In genomic region chr12:121184425-121184824, GRCh38 we compare ENCODE assay signal across 21 cellular contexts. TPM values are rescaled to one million over a fixed set of nuclear protein-coding genes. Genes with fewer than 3 reads are reported as not detected.
A peak's percentile ranks its signal among the peaks of the same experiment; 100 is the strongest.
DNase-seq lines count a peak whose midpoint lies in the region; FAIRE-seq and TF ChIP-seq lines count a peak whose summit lies in the region.
"Had no signal": no experiment of that assay in that cellular context is flagged by ENCODE, and none has a peak within 500 bp of the region (broad histone marks: within the 10 kb centered on the region; RNA-seq: fewer than 3 reads in every experiment).

No MANE protein-coding gene starts in this region.

- H2BK120ac ChIP-seq in trophoblast cell (ENCODE audit: insufficient read depth, low read length, poor library complexity) = peak overlapping the region; percentile 86
- no peak overlapping the region for H2BK120ac ChIP-seq in mesenchymal stem cell (ENCODE audit: low read depth, low read length)

- H4K91ac ChIP-seq in trophoblast cell (ENCODE audit: low read depth, low read length) (peak overlapping the region; percentile 78), mesenchymal stem cell (ENCODE audit: low read length) (no peak overlapping the region)

- H3K4me1 ChIP-seq in endodermal cell (ENCODE audit: control insufficient read depth, insufficient read depth, low read length) (no peaks in the 10 kb centered on the region), trophoblast cell (ENCODE audit: control insufficient read depth in 1 of 2, insufficient read depth in 2 of 2, low read length in 2 of 2) (peaks cover 0 to 4% of the 10 kb centered on the region in 2 experiments), mesenchymal stem cell (ENCODE audit: control insufficient read depth, insufficient read depth, low read depth, low read length) (peaks cover 3% of the 10 kb centered on the region), hepatocyte (ENCODE audit: insufficient read depth) (no peaks in the 10 kb centered on the region)
- H3K4me1 ChIP-seq: left ventricle myocardium inferior, upper lobe of left lung had no signal

- H3K79me2 ChIP-seq in trophoblast cell (ENCODE audit: control insufficient read depth, insufficient read depth, low read length, poor library complexity) (no peaks in the 10 kb centered on the region), hepatocyte (no peaks in the 10 kb centered on the region)

- H3K4me3 ChIP-seq in endodermal cell (ENCODE audit: low read length) (no peak overlapping the region), trophoblast cell (ENCODE audit: low read depth, low read length) (no peak overlapping the region), mesenchymal stem cell (ENCODE audit: insufficient read depth in 1 of 2, low read depth in 1 of 2, low read length in 2 of 2) (no peak overlapping the region), hepatocyte (no peak overlapping the region)
- H3K4me3 ChIP-seq: left ventricle myocardium inferior, upper lobe of left lung had no signal

- H3K36me3 Mint-ChIP-seq in endodermal cell (ENCODE audit: low read depth) = no peaks in the 10 kb centered on the region

- WGBS in endodermal cell (ENCODE audit: insufficient coverage in 1 of 2, insufficient read length in 1 of 2), 2 experiments = 88 to 91% methylated on average over 15 of the region's 15 CpGs
- WGBS in trophoblast cell (ENCODE audit: extremely low coverage, insufficient coverage, insufficient read length) = no CpG with 5 or more reads among the region's 15 CpGs
- WGBS in mesenchymal stem cell = 83% methylated on average over 15 of the region's 15 CpGs
- WGBS in hepatocyte (ENCODE audit: low lambda C conversion rate, missing lambda C conversion rate) = 91% methylated on average over 15 of the region's 15 CpGs

- H3K9me3 Mint-ChIP-seq in endodermal cell = no peaks in the 10 kb centered on the region
- H3K9me3 Mint-ChIP-seq: CD8-positive, alpha-beta T cell had no signal

- H2BK12ac ChIP-seq in trophoblast cell (ENCODE audit: low read length) = peak overlapping the region; percentile 70
- H2BK12ac ChIP-seq in mesenchymal stem cell (ENCODE audit: low read length in 2 of 2) = no peak overlapping the region

- no peaks in the 10 kb centered on the region for H3K36me3 ChIP-seq in endodermal cell (ENCODE audit: control insufficient read depth, insufficient read depth, low read length)
- H3K36me3 ChIP-seq in trophoblast cell (ENCODE audit: control insufficient read depth in 1 of 2, insufficient read depth in 2 of 2, low read length in 2 of 2) = no peaks in the 10 kb centered on the region
- peaks cover 0 to 2% of the 10 kb centered on the region in 2 experiments for H3K36me3 ChIP-seq in mesenchymal stem cell (ENCODE audit: control insufficient read depth in 1 of 2, insufficient read depth in 2 of 2, low read depth in 1 of 2, low read length in 2 of 2)
- H3K36me3 ChIP-seq in hepatocyte (replicated peaks; ENCODE audit: insufficient read depth, low read depth) = no peaks in the 10 kb centered on the region

- H3K9ac ChIP-seq in endodermal cell (ENCODE audit: extremely low read depth, low read length, poor library complexity, severe bottlenecking) = no peak overlapping the region
- H3K9ac ChIP-seq in trophoblast cell (ENCODE audit: low read length) = no peak overlapping the region
- no peak overlapping the region for H3K9ac ChIP-seq in mesenchymal stem cell (ENCODE audit: low read length)

- no peaks in the 10 kb centered on the region for H3K27me3 Mint-ChIP-seq in endodermal cell (ENCODE audit: insufficient read depth)
- H3K27me3 Mint-ChIP-seq: activated naive CD4-positive, alpha-beta T cell treated with anti-CD3 and anti-CD28 coated beads, Interleukin-2, amount 10 ng/mL, durations not matched to agents 7 days and 5 days had no signal

- no peak for FAIRE-seq in HTR-8/SVneo (lab: Jason Lieb, UNC)

- no peak overlapping the region for H3K4me3 Mint-ChIP-seq in endodermal cell
- H3K4me3 Mint-ChIP-seq: activated naive CD4-positive, alpha-beta T cell treated with anti-CD3 and anti-CD28 coated beads, Interleukin-2, amount 10 ng/mL, durations not matched to agents 7 days and 5 days; CD8-positive, alpha-beta T cell had no signal

- DNase-seq in HTR-8/SVneo (ENCODE audit: insufficient read length, low spot score) (peak; percentile 31), NCI-H526 (lab: John Stamatoyannopoulos, UW) (peak; percentile 81 to 91), endodermal cell (peak; percentile 70), trophoblast cell (peak in 1 of 2 donors; percentile 45), SW 1271 (lab: John Stamatoyannopoulos, UW) (no peak), mesenchymal stem cell (no peak), hepatocyte (ENCODE audit: low spot score) (no peak), SKM-1 (lab: John Stamatoyannopoulos, UW; ENCODE audit: unreplicated experiment) (no peak)
- DNase-seq: activated naive CD4-positive, alpha-beta T cell treated with anti-CD3 and anti-CD28 coated beads, Interleukin-2, amount 10 ng/mL, durations not matched to agents 7 days and 5 days; activated T-cell treated with anti-CD3 and anti-CD28 coated beads, Interleukin-2, amount 50 U/mL, for 48 hours; anterior cingulate cortex; CD8-positive, alpha-beta T cell; central memory CD4-positive, alpha-beta T cell; glutamatergic neuron; HCEC 1CT; Kasumi-1; left ventricle myocardium inferior; NCI-H1092; NCI-H226; stimulated activated CD4-positive, alpha-beta T cell treated with anti-CD3 and anti-CD28 coated beads, Interleukin-12 subunit alpha, Interleukin-12 subunit beta, amount 100 ng/mL, for 4 hours had no signal

- H3K9me2 ChIP-seq in hepatocyte (replicated peaks; ENCODE audit: insufficient read depth) = no peaks in the 10 kb centered on the region

- peak overlapping the region; percentile 59 for H4K12ac ChIP-seq in trophoblast cell (ENCODE audit: low read depth, low read length)

- no peaks in the 10 kb centered on the region for H3K4me1 Mint-ChIP-seq in endodermal cell
- H3K4me1 Mint-ChIP-seq: activated naive CD4-positive, alpha-beta T cell treated with anti-CD3 and anti-CD28 coated beads, Interleukin-2, amount 10 ng/mL, durations not matched to agents 7 days and 5 days had no signal

- peak overlapping the region; percentile 82 for H4K8ac ChIP-seq in trophoblast cell (ENCODE audit: low read depth, low read length)
- no peak overlapping the region for H4K8ac ChIP-seq in mesenchymal stem cell (ENCODE audit: low read length)

- peaks cover 2% of the 10 kb centered on the region for H3K79me1 ChIP-seq in trophoblast cell (ENCODE audit: low read length)
- no peaks in the 10 kb centered on the region for H3K79me1 ChIP-seq in mesenchymal stem cell (replicated peaks; ENCODE audit: low read length, poor library complexity, severe bottlenecking)

- peak overlapping the region; percentile 25 for H3K4ac ChIP-seq in trophoblast cell (ENCODE audit: low read depth, low read length)
- H3K4ac ChIP-seq in mesenchymal stem cell (ENCODE audit: low read depth in 1 of 2, low read length in 2 of 2) = no peak overlapping the region

- no peak overlapping the region for H2BK15ac ChIP-seq in mesenchymal stem cell (ENCODE audit: low read depth, poor library complexity, severe bottlenecking)

- peak overlapping the region; percentile 67 for H3K18ac ChIP-seq in trophoblast cell (ENCODE audit: low read length)
- H3K18ac ChIP-seq in mesenchymal stem cell (ENCODE audit: low read depth in 1 of 2, low read length in 2 of 2) = peak overlapping the region in 1 of 2 experiments; percentile 80

- H2AK5ac ChIP-seq in trophoblast cell (ENCODE audit: low read length) (peak overlapping the region; percentile 47), mesenchymal stem cell (ENCODE audit: low read length, severe bottlenecking) (no peak overlapping the region)

- H3K27me3 ChIP-seq in endodermal cell (ENCODE audit: control insufficient read depth, insufficient read depth, low read length, poor library complexity, severe bottlenecking) (no peaks in the 10 kb centered on the region), trophoblast cell (ENCODE audit: insufficient read depth, low read length) (no peaks in the 10 kb centered on the region), mesenchymal stem cell (ENCODE audit: control insufficient read depth in 1 of 2, insufficient read depth in 1 of 2, low read length in 2 of 2) (no peaks in the 10 kb centered on the region), hepatocyte (no peaks in the 10 kb centered on the region)
- H3K27me3 ChIP-seq: upper lobe of left lung had no signal

- H3K23ac ChIP-seq in trophoblast cell (ENCODE audit: low read length) (no peak overlapping the region), mesenchymal stem cell (ENCODE audit: low read length in 2 of 2) (no peak overlapping the region)

- H2BK5ac ChIP-seq in trophoblast cell (ENCODE audit: low read depth, low read length, poor library complexity) (peak overlapping the region; percentile 71), mesenchymal stem cell (ENCODE audit: low read depth, low read length, poor library complexity, severe bottlenecking) (no peak overlapping the region)

- no peak for TF ChIP-seq CTCF in endodermal cell (conservative IDR thresholded peaks at IDR 0.05)
- TF ChIP-seq CTCF in hepatocyte (IDR thresholded peaks at IDR 0.05; ENCODE audit: poor library complexity) = no peak

- H3K27ac ChIP-seq in endodermal cell (ENCODE audit: low read depth, low read length) (no peak overlapping the region), trophoblast cell (ENCODE audit: low read depth, low read length) (no peak overlapping the region), mesenchymal stem cell (ENCODE audit: low read length, poor library complexity, severe bottlenecking) (no peak overlapping the region), hepatocyte (no peak overlapping the region)
- H3K27ac ChIP-seq: left ventricle myocardium inferior, upper lobe of left lung had no signal

- H3K9me3 ChIP-seq in endodermal cell (ENCODE audit: control insufficient read depth, low read length) (peaks cover 7% of the 10 kb centered on the region), trophoblast cell (ENCODE audit: insufficient read depth, low read depth, low read length) (no peaks in the 10 kb centered on the region), mesenchymal stem cell (ENCODE audit: control insufficient read depth, low read length) (peaks cover 3% of the 10 kb centered on the region), hepatocyte (ENCODE audit: low read depth) (no peaks in the 10 kb centered on the region)
- H3K9me3 ChIP-seq: upper lobe of left lung had no signal

- H4K20me1 ChIP-seq in hepatocyte (ENCODE audit: insufficient read depth, poor library complexity, severe bottlenecking) = no peaks in the 10 kb centered on the region

- H3K14ac ChIP-seq in trophoblast cell (ENCODE audit: low read length) (peak overlapping the region; percentile 50), mesenchymal stem cell (ENCODE audit: low read length in 2 of 2) (no peak overlapping the region)

- H3K4me2 ChIP-seq in trophoblast cell (ENCODE audit: low read length) = no peak overlapping the region
- no peak overlapping the region for H3K4me2 ChIP-seq in mesenchymal stem cell (ENCODE audit: low read length, poor library complexity, severe bottlenecking)
- no peak overlapping the region for H3K4me2 ChIP-seq in hepatocyte

- no peak overlapping the region for H2AFZ ChIP-seq in trophoblast cell (ENCODE audit: insufficient read depth, low read length, poor library complexity)
- H2AFZ ChIP-seq in mesenchymal stem cell (ENCODE audit: low read depth, low read length) = no peak overlapping the region
- H2AFZ ChIP-seq in hepatocyte = no peak overlapping the region

- no peak overlapping the region for H3K27ac Mint-ChIP-seq in endodermal cell
- H3K27ac Mint-ChIP-seq: activated naive CD4-positive, alpha-beta T cell treated with anti-CD3 and anti-CD28 coated beads, Interleukin-2, amount 10 ng/mL, durations not matched to agents 7 days and 5 days; CD8-positive, alpha-beta T cell had no signal

RNA-seq across cellular contexts. Expression of gene P2RX4, which starts 25.5 kb away (rescaled TPM):
- total RNA-seq in endodermal cell (10 to 100 TPM; 11.5 to 21.1 TPM), hepatocyte (81.8 and 114 TPM in 2 replicates)
- polyA plus RNA-seq in endodermal cell (2013, experiment 1 of 2) = 14.6 TPM
- polyA plus RNA-seq in endodermal cell (2013, experiment 2 of 2) = 13.8 TPM
- 17.7 and 18.6 TPM in 2 replicates for polyA plus RNA-seq in trophoblast cell (2013)
- 33.2 TPM for polyA plus RNA-seq in mesenchymal stem cell (2013, experiment 1 of 2)
- polyA plus RNA-seq in mesenchymal stem cell (2013, experiment 2 of 2) = 33.2 TPM
- 68.1 and 94.6 TPM in 2 replicates for polyA plus RNA-seq in hepatocyte

RNA-seq across cellular contexts. Expression of gene P2RX7, which starts 51.7 kb away (rescaled TPM):
- total RNA-seq in endodermal cell (under 1 TPM in 1 of 2 donors, not detected in 1; 0.18 TPM), hepatocyte (0.80 and 0.90 TPM in 2 replicates)
- 0.64 TPM for polyA plus RNA-seq in endodermal cell (2013, experiment 1 of 2)
- 0.33 TPM for polyA plus RNA-seq in endodermal cell (2013, experiment 2 of 2)
- polyA plus RNA-seq in trophoblast cell (2013) = 0.01 TPM in 2 replicates
- polyA plus RNA-seq in mesenchymal stem cell (2013, experiment 1 of 2) = 4.2 TPM
- 3.3 TPM for polyA plus RNA-seq in mesenchymal stem cell (2013, experiment 2 of 2)
- polyA plus RNA-seq in hepatocyte = 1.1 and 1.7 TPM in 2 replicates

Comparison
In these comparisons a context has a peak if more than half of its experiments do, and no peak if none do; other contexts are left out.
1. DNase-seq: peak in HTR-8/SVneo (single experiment), NCI-H526 (2 of 2) and endodermal cell (single experiment); none in SW 1271 (0 of 2), mesenchymal stem cell (single experiment), hepatocyte (single experiment) and SKM-1 (single experiment).